Comparison of ENCODE assay signal across 9 cellular contexts in genomic region chr20:31951203-31951529, GRCh38. TPM values are rescaled to one million over a fixed set of nuclear protein-coding genes. Genes with fewer than 3 reads are reported as not detected.
DNase-seq lines count a peak whose midpoint lies in the region; ATAC-seq and TF ChIP-seq lines count a peak whose summit lies in the region.
"Had no signal": no experiment of that assay in that cellular context is flagged by ENCODE, and none has a peak within 500 bp of the region (broad histone marks: within the 10 kb centered on the region; RNA-seq: fewer than 3 reads in every experiment).

No MANE protein-coding gene starts in this region.

- peak overlapping the region; percentile 96 for H3K27ac Mint-ChIP-seq in T-helper 17 cell

- peaks cover 17 to 30% (median 23%) of the 10 kb centered on the region in 4 donors for H3K36me3 ChIP-seq in sigmoid colon

- peak overlapping the region; percentile 99 for H3K4me3 Mint-ChIP-seq in T-helper 17 cell

- no peak for TF ChIP-seq EP300 in sigmoid colon (IDR thresholded peaks at IDR 0.05)

- peaks cover 0 to 4% (median 0%) of the 10 kb centered on the region in 3 donors for H3K27me3 ChIP-seq in sigmoid colon

- 4 to 6% methylated on average over 6 of the region's 6 CpGs for WGBS in sigmoid colon, 2 donors

- H3K4me1 ChIP-seq in sigmoid colon = peaks cover 0 to 17% (median 15%) of the 10 kb centered on the region in 4 donors

- peaks cover 21% of the 10 kb centered on the region for H3K27me3 Mint-ChIP-seq in T-helper 17 cell

- TF ChIP-seq CTCF in GM12875 (IDR thresholded peaks at IDR 0.05; ENCODE audit: borderline replicate concordance, insufficient read depth, low read depth, low read length) (no peak), foreskin fibroblast (IDR thresholded peaks at IDR 0.05; ENCODE audit: low read depth, low read length) (no peak), sigmoid colon (IDR thresholded peaks at IDR 0.05) (no peak)

- H3K4me3 ChIP-seq in GM12875 (ENCODE audit: low read depth, low read length) (peak overlapping the region; percentile 86), foreskin fibroblast (ENCODE audit: low read depth in 1 of 2, low read length in 2 of 2) (peak overlapping the region; percentile 95 to 99), sigmoid colon (peak overlapping the region; percentile 72 to 99 (median 80))

- peaks cover 12% of the 10 kb centered on the region for H3K36me3 Mint-ChIP-seq in T-helper 17 cell (ENCODE audit: low read depth)

- H3K27ac ChIP-seq in sigmoid colon = peak overlapping the region; percentile 75 to 84 (median 80)

- H3K9me3 ChIP-seq in T-helper 17 cell (ENCODE audit: control insufficient read depth, low read length, poor library complexity, severe bottlenecking) = no peaks in the 10 kb centered on the region
- H3K9me3 ChIP-seq in sigmoid colon = no peaks in the 10 kb centered on the region

- DNase-seq in T-helper 17 cell = no peak
- DNase-seq in foreskin fibroblast = no peak
- DNase-seq in sigmoid colon = no peak
- DNase-seq in sciatic nerve (ENCODE audit: low spot score) = no peak

- TF ChIP-seq POLR2A in sigmoid colon (IDR thresholded peaks at IDR 0.05) = no peak

- ATAC-seq in T-helper 17 cell = no peak
- no peak for ATAC-seq in sciatic nerve
- ATAC-seq in GM18517 (IDR thresholded peaks at IDR 0.05; ENCODE audit: unreplicated experiment) = no peak
- ATAC-seq in GM21723 (IDR thresholded peaks at IDR 0.05; ENCODE audit: unreplicated experiment) = no peak
- ATAC-seq in GM21526 (IDR thresholded peaks at IDR 0.05; ENCODE audit: low FRiP score, unreplicated experiment) = no peak

- H3K4me1 Mint-ChIP-seq in T-helper 17 cell = peaks cover 26% of the 10 kb centered on the region

- intact Hi-C loops in sigmoid colon (cut with DNase I) = loop anchor here (5.0 kb wide), 1 partner anchor 74 kb away; no protein-coding TSS in a partner anchor
- intact Hi-C loops in sciatic nerve (cut with DNase I) = loop anchor here (5.0 kb wide), 1 partner anchor 99 kb away; no protein-coding TSS in a partner anchor

RNA-seq across cellular contexts. Expression of gene PDRG1, which starts 0.7 kb away (rescaled TPM):
- total RNA-seq in T-helper 17 cell (1 to 10 TPM; 7.2 to 9.0 TPM), sigmoid colon (10 to 100 TPM in 1 of 4 donors, 1 to 10 TPM in 3; 5.0 to 13.7 (median 7.3) TPM), sciatic nerve (18.5 TPM)
- 10 to 100 TPM; 10.2 to 15.2 (median 12.3) TPM for polyA plus RNA-seq in sigmoid colon

RNA-seq across cellular contexts. Expression of gene XKR7, which starts 16.8 kb away (rescaled TPM):
- total RNA-seq in T-helper 17 cell (not detected), sigmoid colon (under 1 TPM in 2 of 4 donors, not detected in 2; under 0.01 to 0.14 TPM), sciatic nerve (not detected)
- polyA plus RNA-seq in sigmoid colon = under 1 TPM in 1 of 3 donors, not detected in 2; 0.15 TPM
- total RNA-seq: T-helper 1 cell treated with Interleukin-12 subunit alpha and Interleukin-12 subunit beta and Interleukin-4 antibody, amounts not matched to agents 30 ng/mL and 1 ng/mL, for 36 hours had no signal

RNA-seq across cellular contexts. Expression of gene CCM2L, which starts 59.1 kb away (rescaled TPM):
- total RNA-seq in T-helper 17 cell (not detected), sigmoid colon (1 to 10 TPM; 2.3 to 5.8 (median 4.0) TPM), sciatic nerve (11.7 TPM)
- polyA plus RNA-seq in sigmoid colon = 1 to 10 TPM in 2 of 3 donors, under 1 TPM in 1; 0.46 to 2.5 (median 1.2) TPM
- total RNA-seq: T-helper 1 cell treated with Interleukin-12 subunit alpha and Interleukin-12 subunit beta and Interleukin-4 antibody, amounts not matched to agents 30 ng/mL and 1 ng/mL, for 36 hours had no signal
